In the genomic region with DNA sequence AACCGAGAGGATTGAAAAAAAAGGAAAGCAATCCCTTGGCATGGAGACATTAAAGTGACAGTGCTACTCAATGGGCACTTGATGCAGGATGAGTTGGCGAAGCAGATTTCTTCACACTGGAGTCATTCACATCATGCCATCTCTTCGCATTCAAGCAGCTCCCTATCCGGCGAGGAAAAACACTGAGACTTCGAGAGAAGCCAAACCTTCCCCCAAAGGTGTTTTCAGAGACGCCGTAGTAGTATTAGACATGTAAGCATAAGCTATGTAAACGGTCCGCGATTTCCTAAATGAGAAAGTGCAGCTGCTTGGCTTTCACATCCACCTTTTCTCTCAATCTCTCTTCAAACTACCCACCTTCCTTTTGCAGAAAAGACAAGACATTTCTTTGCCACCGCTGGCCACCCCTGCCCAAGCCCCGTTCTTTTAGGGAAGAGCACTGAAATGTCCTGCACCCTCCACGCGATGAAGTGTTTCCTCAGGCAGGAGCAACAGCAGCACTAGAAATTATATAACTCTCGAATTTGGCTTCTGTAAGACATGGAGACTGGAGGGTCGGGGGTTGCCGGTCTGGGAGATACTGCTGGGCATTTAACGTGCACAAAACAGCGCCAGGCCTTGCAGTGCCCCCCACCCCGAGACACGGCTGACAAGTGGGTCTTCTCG, we compare ENCODE assay signal across 8 cellular contexts. TPM values are rescaled to one million over a fixed set of nuclear protein-coding genes. Genes with fewer than 3 reads are reported as not detected.
DNase-seq lines count a peak whose midpoint lies in the region; ATAC-seq and TF ChIP-seq lines count a peak whose summit lies in the region.

A gene (minus strand): TSS at position 13 of the 666 bp plus-strand sequence.

- ATAC-seq in GM19395 (IDR thresholded peaks at IDR 0.05; ENCODE audit: unreplicated experiment) = peak; percentile 6

- H3K36me3 ChIP-seq in BJ (ENCODE audit: control insufficient read depth, insufficient read depth, low read length) (no peaks in the 10 kb centered on the region), prostate gland (no peaks in the 10 kb centered on the region)

- intact Hi-C loops in prostate gland (cut with DNase I) = loop anchor here (5.0 kb wide), 1 partner anchor 60 kb away; a partner anchor contains a TSS

- no peaks in the 10 kb centered on the region for H3K4me1 ChIP-seq in prostate gland (replicated peaks)

- H3K27me3 ChIP-seq in BJ (ENCODE audit: control insufficient read depth, insufficient read depth, low read length) (no peaks in the 10 kb centered on the region), prostate gland (replicated peaks; ENCODE audit: insufficient read depth) (no peaks in the 10 kb centered on the region)

- TF ChIP-seq POLR2A in prostate gland (IDR thresholded peaks at IDR 0.05) = no peak

- WGBS in prostate gland = under 1% methylated on average over 23 of the region's 23 CpGs

- POLR2A ChIA-PET in BJ (lab: Charles Lee) = interaction anchor here (1.4 kb wide), 1 partner anchor 20 kb away, joined by 4 read pairs; a partner anchor contains a TSS

- TF ChIP-seq CTCF in BJ (IDR thresholded peaks at IDR 0.05; ENCODE audit: insufficient read depth, low read depth, low read length) (no peak), astrocyte of the cerebellum (IDR thresholded peaks at IDR 0.05; ENCODE audit: low read depth, low read length, missing control alignments) (no peak), prostate gland (IDR thresholded peaks at IDR 0.05) (no peak)

- peak within 1 kb of the TSS; percentile 89 to 92 for H3K27ac ChIP-seq in prostate gland

- in situ Hi-C loops in astrocyte of the cerebellum (cut with HindIII; ENCODE audit: low sequenced_read_pairs) = no loop called here

- H3K9me3 ChIP-seq in prostate gland = no peaks in the 10 kb centered on the region

- H3K4me3 ChIP-seq in BJ (ENCODE audit: low read depth, low read length) (peak within 1 kb of the TSS; percentile 75), astrocyte of the cerebellum (ENCODE audit: low read depth, low read length) (peak within 1 kb of the TSS; percentile 90), prostate gland (peak within 1 kb of the TSS; percentile 59 to 66)

- no peak for DNase-seq in BJ (ENCODE audit: low read depth)
- DNase-seq in NCI-H526 treated with DMSO at 0.1 percent for 48 hours (lab: John Stamatoyannopoulos, UW) = peak; percentile 49
- no peak for DNase-seq in astrocyte of the cerebellum (ENCODE audit: low read depth)
- DNase-seq in hippocampal formation (lab: John Stamatoyannopoulos, UW) = peak; percentile 29 to 46
- DNase-seq in prostate gland (ENCODE audit: low spot score) = peak; percentile 12
- DNase-seq in HK-2 (ENCODE audit: unreplicated experiment) = no peak
- DNase-seq in stimulated activated CD4-positive, alpha-beta T cell treated with anti-CD3 and anti-CD28 coated beads, Interleukin-12 subunit alpha, Interleukin-12 subunit beta, amount 100 ng/mL, for 4 hours = no peak

- CTCF ChIA-PET in BJ (lab: Yijun Ruan, JAX) = interaction anchor here (0.9 to 1.0 kb wide), 2 partner anchors 11 to 227 kb away, joined by 3 to 4 read pairs; a partner anchor contains a TSS

RNA-seq across cellular contexts. Expression of the gene that starts here (rescaled TPM):
- 0.28 and 0.31 TPM in 2 replicates for polyA plus RNA-seq in BJ (2011; rRNA removed)
- 0.47 and 1.9 TPM in 2 replicates for polyA minus RNA-seq in BJ (2011; rRNA and poly(A)+ RNA removed)
- total RNA-seq in prostate gland = 10 to 100 TPM in 1 of 2 donors, 1 to 10 TPM in 1; 9.8 to 16.2 TPM

Comparison
In these comparisons a context has a peak if more than half of its experiments do, and no peak if none do; other contexts are left out.
1. DNase-seq: peak in NCI-H526 treated with DMSO at 0.1 percent for 48 hours (single experiment), hippocampal formation (2 of 2) and prostate gland (single experiment); none in BJ (single experiment), astrocyte of the cerebellum (single experiment), HK-2 (single experiment) and stimulated activated CD4-positive, alpha-beta T cell treated with anti-CD3 and anti-CD28 coated beads, Interleukin-12 subunit alpha, Interleukin-12 subunit beta, amount 100 ng/mL, for 4 hours (single experiment).
2. Peak in every context shown above with its lines, with median percentiles within 50 percentile points of each other: H3K4me3 ChIP-seq.